ENCODE assay signal across 8 cellular contexts in the genomic region with DNA sequence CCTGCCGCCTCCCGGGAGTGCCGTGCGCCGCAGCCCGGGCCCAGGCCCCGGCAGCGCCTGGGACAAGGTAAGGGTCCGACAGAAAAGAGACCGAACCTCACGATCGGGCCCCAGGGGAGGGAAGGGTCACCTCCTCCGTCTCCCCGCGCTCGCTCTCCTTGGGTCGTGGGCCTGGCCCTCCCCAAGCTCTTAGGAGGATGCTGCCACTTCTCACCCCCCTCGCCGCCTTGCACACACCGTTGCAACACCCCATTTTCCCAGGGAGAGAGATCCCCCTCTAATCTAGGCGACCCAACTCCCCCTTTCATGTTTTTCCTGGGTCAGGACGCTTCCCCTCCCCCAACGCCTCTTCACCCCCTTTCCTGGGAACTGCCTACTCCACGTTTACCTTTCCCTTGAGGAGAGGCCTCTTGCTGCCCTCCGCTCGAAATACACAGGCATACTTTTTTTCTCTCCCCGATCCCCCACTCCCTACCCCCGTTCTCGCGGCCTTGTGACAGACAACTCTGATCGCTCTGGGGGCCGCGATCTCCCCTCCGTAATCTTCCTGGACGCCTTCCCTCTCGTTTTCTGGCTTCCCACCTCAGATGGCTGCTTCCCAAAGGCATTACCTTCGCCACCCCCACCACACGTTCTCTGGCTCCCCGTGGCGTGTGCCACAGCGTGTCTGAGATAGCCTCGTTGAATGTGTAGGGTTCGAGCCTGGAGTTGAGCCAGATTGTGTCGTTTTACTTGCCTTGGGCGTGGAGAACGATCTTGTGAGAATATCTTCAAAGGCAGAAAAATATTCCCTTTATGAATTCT. TPM values are rescaled to one million over a fixed set of nuclear protein-coding genes. Genes with fewer than 3 reads are reported as not detected.
DNase-seq lines count a peak whose midpoint lies in the region; ATAC-seq, FAIRE-seq and TF ChIP-seq lines count a peak whose summit lies in the region.

No MANE protein-coding gene starts in this region.

- peaks cover 8% of the 10 kb centered on the region for H3K36me3 Mint-ChIP-seq in activated naive CD4-positive, alpha-beta T cell treated with anti-CD3 and anti-CD28 coated beads, Interleukin-2, amount 50 U/mL, for 24 hours

- WGBS in pancreas, 2 donors, result 1% methylated on average over 37 to 46 of the region's 46 CpGs

- H3K4me3 Mint-ChIP-seq in activated naive CD4-positive, alpha-beta T cell treated with anti-CD3 and anti-CD28 coated beads, Interleukin-2, amount 50 U/mL, for 24 hours, result peak overlapping the region; percentile 94

- no peak for ATAC-seq in pancreas
- no peak for ATAC-seq in GM21423 (IDR thresholded peaks at IDR 0.05; ENCODE audit: unreplicated experiment)
- no peak for ATAC-seq in GM18868 (IDR thresholded peaks at IDR 0.05; ENCODE audit: unreplicated experiment)

- peaks cover 73% of the 10 kb centered on the region for H3K4me1 Mint-ChIP-seq in activated naive CD4-positive, alpha-beta T cell treated with anti-CD3 and anti-CD28 coated beads, Interleukin-2, amount 50 U/mL, for 24 hours

- no peaks in the 10 kb centered on the region for H3K9me3 Mint-ChIP-seq in activated naive CD4-positive, alpha-beta T cell treated with anti-CD3 and anti-CD28 coated beads, Interleukin-2, amount 50 U/mL, for 24 hours

- intact Hi-C loops in pancreas (cut with DNase I), result loop anchor here in 1 of 3 donors (10.0 kb wide), 1 partner anchor 47 kb away; no protein-coding TSS in a partner anchor

- no peak for TF ChIP-seq CTCF in pancreas (IDR thresholded peaks at IDR 0.05)

- FAIRE-seq in pancreas (lab: Jason Lieb, UNC), result no peak

- peak overlapping the region; percentile 99 for H3K27ac Mint-ChIP-seq in activated naive CD4-positive, alpha-beta T cell treated with anti-CD3 and anti-CD28 coated beads, Interleukin-2, amount 50 U/mL, for 24 hours

- no peaks in the 10 kb centered on the region for H3K36me3 ChIP-seq in pancreas

- H3K27me3 ChIP-seq in pancreas, result no peaks in the 10 kb centered on the region

- DNase-seq in NCI-H748 (lab: John Stamatoyannopoulos, UW; ENCODE audit: unreplicated experiment), result peak; percentile 51
- no peak for DNase-seq in NCI-H748 treated with DMSO at 0.1 percent for 48 hours (lab: John Stamatoyannopoulos, UW)
- peak; percentile 86 for DNase-seq in OCI-M1 (lab: John Stamatoyannopoulos, UW)
- peak; percentile 41 for DNase-seq in globus pallidus (ENCODE audit: low spot score)
- DNase-seq in pancreas, result peak; percentile 57 to 88 (median 64)

- peaks cover 46 to 53% (median 52%) of the 10 kb centered on the region in 3 donors for H3K4me1 ChIP-seq in pancreas

- no peaks in the 10 kb centered on the region for H3K9me3 ChIP-seq in pancreas

- peak overlapping the region; percentile 90 to 99 (median 98) for H3K27ac ChIP-seq in pancreas

- peak overlapping the region; percentile 76 to 94 (median 82) for H3K4me3 ChIP-seq in pancreas

- H3K27me3 Mint-ChIP-seq in activated naive CD4-positive, alpha-beta T cell treated with anti-CD3 and anti-CD28 coated beads, Interleukin-2, amount 50 U/mL, for 24 hours, result no peaks in the 10 kb centered on the region

RNA-seq across cellular contexts. Expression of a gene that starts 0.7 kb away (rescaled TPM):
- 10 to 100 TPM; 35.0 to 78.0 (median 44.4) TPM for total RNA-seq in pancreas
- polyA plus RNA-seq in pancreas, result 10 to 100 TPM; 25.5 to 31.7 TPM

RNA-seq across cellular contexts. Expression of a gene that starts 35.3 kb away (rescaled TPM):
- 10 to 100 TPM; 14.0 to 22.5 (median 16.4) TPM for total RNA-seq in pancreas
- 10 to 100 TPM; 12.0 to 20.6 TPM for polyA plus RNA-seq in pancreas
